In genomic region chr1:214427871-214428277, GRCh38 we compare ENCODE assay signal across 8 cellular contexts.
A peak's percentile ranks its signal among the peaks of the same experiment; 100 is the strongest.
DNase-seq lines count a peak whose midpoint lies in the region; ATAC-seq, FAIRE-seq and TF ChIP-seq lines count a peak whose summit lies in the region.

No MANE protein-coding gene starts in this region.

- peak overlapping the region; percentile 76 for H3K9ac ChIP-seq in astrocyte (ENCODE audit: low read length)

- H3K27me3 ChIP-seq in CD4-positive, alpha-beta memory T cell (ENCODE audit: insufficient read depth, low read length), result no peaks in the 10 kb centered on the region
- H3K27me3 ChIP-seq in astrocyte (ENCODE audit: insufficient read depth, low read length), result no peaks in the 10 kb centered on the region

- H2AFZ ChIP-seq in astrocyte (ENCODE audit: low read depth, low read length), result no peak overlapping the region

- FAIRE-seq in astrocyte (lab: Jason Lieb, UNC) (peak; percentile 94), frontal cortex (lab: Jason Lieb, UNC) (no peak)

- H3K9me3 ChIP-seq in CD4-positive, alpha-beta memory T cell (ENCODE audit: control insufficient read depth in 1 of 2, low read length in 2 of 2), result no peaks in the 10 kb centered on the region
- no peaks in the 10 kb centered on the region for H3K9me3 ChIP-seq in astrocyte (ENCODE audit: insufficient read depth, low read depth, low read length)

- no peaks in the 10 kb centered on the region for H4K20me1 ChIP-seq in astrocyte (ENCODE audit: insufficient read depth, low read length)

- no peak overlapping the region for H3K4me3 ChIP-seq in CD4-positive, alpha-beta memory T cell (ENCODE audit: low read length in 2 of 2)
- H3K4me3 ChIP-seq in astrocyte (ENCODE audit: insufficient read depth, low read depth, low read length), result peak overlapping the region; percentile 0

- peaks cover 73% of the 10 kb centered on the region for H3K79me2 ChIP-seq in astrocyte (ENCODE audit: insufficient read depth, low read length)

- no peaks in the 10 kb centered on the region for H3K36me3 Mint-ChIP-seq in CD4-positive, alpha-beta memory T cell
- H3K36me3 Mint-ChIP-seq in astrocyte (ENCODE audit: low read depth, unreplicated experiment) (peaks cover 17% of the 10 kb centered on the region), nephron progenitor cell (ENCODE audit: low read depth) (peaks cover 26% of the 10 kb centered on the region)

- DNase-seq in CD4-positive, alpha-beta memory T cell, result peak; percentile 73 to 81 (median 74)
- DNase-seq in T follicular helper cell (ENCODE audit: low read depth) (peak; percentile 20), astrocyte (ENCODE audit: low read depth) (peak; percentile 99), nephron progenitor cell (no peak), NCI-H1417 (lab: John Stamatoyannopoulos, UW) (no peak), frontal cortex (ENCODE audit: low spot score in 2 of 2) (no peak)

- POLR2A ChIA-PET in CD4-positive, alpha-beta memory T cell (lab: Charles Lee; ENCODE audit: partially characterized antibody), result interaction anchor here (1.0 to 1.2 kb wide), 2 partner anchors 12 to 175 kb away, joined by 3 to 5 read pairs; partner anchors contain the start of gene CENPF

- peaks cover 21% of the 10 kb centered on the region for H3K4me1 ChIP-seq in CD4-positive, alpha-beta memory T cell (ENCODE audit: insufficient read depth, low read length)
- peaks cover 53% of the 10 kb centered on the region for H3K4me1 ChIP-seq in astrocyte (ENCODE audit: insufficient read depth, low read length)

- no peak for TF ChIP-seq CTCF in astrocyte (IDR thresholded peaks at IDR 0.05; ENCODE audit: insufficient read depth, low read depth, low read length)
- no peak for TF ChIP-seq CTCF in nephron progenitor cell (IDR thresholded peaks at IDR 0.05)

- H3K27ac ChIP-seq in CD4-positive, alpha-beta memory T cell (ENCODE audit: low read depth, low read length), result no peak overlapping the region
- peak overlapping the region; percentile 97 for H3K27ac ChIP-seq in astrocyte (ENCODE audit: low read depth, low read length)

- H3K36me3 ChIP-seq in CD4-positive, alpha-beta memory T cell (ENCODE audit: insufficient read depth, low read length), result no peaks in the 10 kb centered on the region
- peaks cover 3% of the 10 kb centered on the region for H3K36me3 ChIP-seq in astrocyte (ENCODE audit: insufficient read depth, low read length)

- H3K27ac Mint-ChIP-seq in CD4-positive, alpha-beta memory T cell, result peak overlapping the region; percentile 66 to 93 (median 90)
- peak overlapping the region; percentile 97 for H3K27ac Mint-ChIP-seq in astrocyte (ENCODE audit: unreplicated experiment)
- peak overlapping the region; percentile 64 for H3K27ac Mint-ChIP-seq in nephron progenitor cell

- intact Hi-C loops in CD4-positive, alpha-beta memory T cell (cut with micrococcal nuclease), result loop anchor here (2.0 to 10.0 kb wide), 2 partner anchors 143 to 175 kb away; partner anchors contain the start of genes CENPF and SMYD2

- peak overlapping the region; percentile 77 for H3K4me2 ChIP-seq in astrocyte (ENCODE audit: low read length)

- H3K27me3 Mint-ChIP-seq in CD4-positive, alpha-beta memory T cell, result peaks cover 0 to 1% of the 10 kb centered on the region in 2 donors
- H3K27me3 Mint-ChIP-seq in astrocyte (ENCODE audit: low read depth, unreplicated experiment), result no peaks in the 10 kb centered on the region
- H3K27me3 Mint-ChIP-seq in nephron progenitor cell (ENCODE audit: low read depth, poor library complexity), result no peaks in the 10 kb centered on the region

- peak overlapping the region; percentile 5 to 77 (median 50) for H3K4me3 Mint-ChIP-seq in CD4-positive, alpha-beta memory T cell
- H3K4me3 Mint-ChIP-seq in astrocyte (ENCODE audit: unreplicated experiment), result peak overlapping the region; percentile 24
- H3K4me3 Mint-ChIP-seq in nephron progenitor cell, result no peak overlapping the region

- H3K4me1 Mint-ChIP-seq in CD4-positive, alpha-beta memory T cell, result peaks cover 15 to 27% (median 22%) of the 10 kb centered on the region in 4 donors
- H3K4me1 Mint-ChIP-seq in astrocyte (ENCODE audit: low read depth, unreplicated experiment), result peaks cover 62% of the 10 kb centered on the region
- H3K4me1 Mint-ChIP-seq in nephron progenitor cell, result peaks cover 8% of the 10 kb centered on the region

- ATAC-seq in GM19467 (IDR thresholded peaks at IDR 0.05; ENCODE audit: unreplicated experiment) (peak; percentile 96), HG03558 (IDR thresholded peaks at IDR 0.05; ENCODE audit: extremely low read depth, unreplicated experiment) (peak; percentile 97)

- H3K9me3 Mint-ChIP-seq in CD4-positive, alpha-beta memory T cell, result peaks cover 0 to 2% (median 0%) of the 10 kb centered on the region in 8 donors
- H3K9me3 Mint-ChIP-seq in astrocyte (ENCODE audit: unreplicated experiment) (no peaks in the 10 kb centered on the region), nephron progenitor cell (no peaks in the 10 kb centered on the region)

- CTCF ChIA-PET in CD4-positive, alpha-beta memory T cell (lab: Charles Lee; ENCODE audit: partially characterized antibody), result no interaction called here

Comparison
In these comparisons a context has a peak if more than half of its experiments do, and no peak if none do; other contexts are left out.
1. DNase-seq: peak in CD4-positive, alpha-beta memory T cell (5 of 5), T follicular helper cell (single experiment) and astrocyte (single experiment); none in nephron progenitor cell (single experiment), NCI-H1417 (0 of 3) and frontal cortex (0 of 2).
2. Peak in every context shown above with its lines, with median percentiles within 50 percentile points of each other: H3K27ac Mint-ChIP-seq.